ENCODE assay signal across 8 cellular contexts in the genomic region with DNA sequence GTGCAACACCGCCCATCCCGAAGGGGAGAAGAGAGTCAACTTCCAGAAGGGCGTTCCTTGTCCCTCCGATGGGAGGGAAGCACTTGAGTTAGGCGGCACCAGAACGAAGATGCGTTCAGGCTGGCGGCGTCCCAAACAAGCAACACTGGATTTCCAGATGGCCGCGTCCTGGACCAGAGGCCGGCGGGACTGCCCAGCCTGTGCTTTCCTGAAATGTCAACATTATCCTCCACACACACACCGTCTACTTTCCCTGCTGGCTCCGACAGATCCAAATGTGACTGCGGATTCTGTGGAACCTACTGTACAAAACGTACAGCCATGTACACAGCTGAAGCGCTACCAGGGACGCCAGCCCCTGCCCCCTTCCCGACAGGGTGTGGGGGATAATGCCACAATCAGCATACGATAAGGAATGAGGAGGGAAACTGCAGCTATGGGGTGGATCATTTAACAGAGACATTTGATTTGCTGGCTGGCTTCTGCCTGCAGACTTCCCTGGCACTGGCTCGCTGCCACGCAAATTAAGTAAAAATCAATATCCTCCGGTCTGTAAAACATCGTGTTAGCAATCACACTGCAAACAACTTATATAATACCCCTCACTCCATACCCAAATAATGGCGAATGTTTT.
DNase-seq lines count a peak whose midpoint lies in the region; ATAC-seq and TF ChIP-seq lines count a peak whose summit lies in the region.

No MANE protein-coding gene starts in this region.

- TF ChIP-seq POLR2A in prostate gland (IDR thresholded peaks at IDR 0.05) = no peak

- H3K36me3 ChIP-seq in DOHH2 (ENCODE audit: control insufficient read depth, low read length) (no peaks in the 10 kb centered on the region), prostate gland (no peaks in the 10 kb centered on the region)

- ATAC-seq in GM21717 (IDR thresholded peaks at IDR 0.05; ENCODE audit: unreplicated experiment) = no peak
- no peak for ATAC-seq in GM21526 (IDR thresholded peaks at IDR 0.05; ENCODE audit: low FRiP score, unreplicated experiment)

- H4K20me1 ChIP-seq in DOHH2 (ENCODE audit: control insufficient read depth, insufficient read depth, low read depth, low read length) = peaks cover 6% of the 10 kb centered on the region

- H3K4me1 Mint-ChIP-seq in glutamatergic neuron (ENCODE audit: low read depth, unreplicated experiment) = peaks cover 54% of the 10 kb centered on the region

- H3K9me3 ChIP-seq in DOHH2 (ENCODE audit: control insufficient read depth, insufficient read depth, low read length) = no peaks in the 10 kb centered on the region
- H3K9me3 ChIP-seq in prostate gland = no peaks in the 10 kb centered on the region

- H3K79me2 ChIP-seq in DOHH2 (ENCODE audit: control insufficient read depth, low read length) = peaks cover 16% of the 10 kb centered on the region

- H3K4me3 ChIP-seq in DOHH2 (ENCODE audit: low read length) = peak overlapping the region; percentile 65
- no peak overlapping the region for H3K4me3 ChIP-seq in prostate gland

- intact Hi-C loops in prostate gland (cut with DNase I) = no loop called here

- H3K4me1 ChIP-seq in DOHH2 (ENCODE audit: control insufficient read depth, low read length) (peaks cover 39% of the 10 kb centered on the region), prostate gland (replicated peaks) (peaks cover 20% of the 10 kb centered on the region)

- peaks cover 27% of the 10 kb centered on the region for H3K9me3 Mint-ChIP-seq in glutamatergic neuron (ENCODE audit: unreplicated experiment)

- H3K9me2 ChIP-seq in DOHH2 (replicated peaks; ENCODE audit: control insufficient read depth, low read length) = no peaks in the 10 kb centered on the region

- DNase-seq in NCI-H526 treated with DMSO at 0.1 percent for 48 hours (lab: John Stamatoyannopoulos, UW) (peak; percentile 54), glutamatergic neuron (no peak), prostate gland (ENCODE audit: low spot score) (peak; percentile 69), OCI-M1 (lab: John Stamatoyannopoulos, UW) (no peak)
- DNase-seq in stimulated activated CD4-positive, alpha-beta T cell treated with anti-CD3 and anti-CD28 coated beads, Interleukin-4, amount 100 ng/mL, for 24 hours = no peak

- no peaks in the 10 kb centered on the region for H3K27me3 ChIP-seq in DOHH2 (ENCODE audit: control insufficient read depth, low read length)
- no peaks in the 10 kb centered on the region for H3K27me3 ChIP-seq in prostate gland (replicated peaks; ENCODE audit: insufficient read depth)

- TF ChIP-seq CTCF in DOHH2 (IDR thresholded peaks at IDR 0.05; ENCODE audit: low read depth, low read length, poor library complexity, severe bottlenecking) (no peak), glutamatergic neuron (IDR thresholded peaks at IDR 0.05; ENCODE audit: partially characterized antibody, unreplicated experiment) (no peak), prostate gland (IDR thresholded peaks at IDR 0.05) (no peak)

- H3K4me3 Mint-ChIP-seq in glutamatergic neuron (ENCODE audit: unreplicated experiment) = peak overlapping the region; percentile 63

- 9% methylated on average over 26 of the region's 26 CpGs for WGBS in prostate gland

- H3K27me3 Mint-ChIP-seq in glutamatergic neuron (ENCODE audit: unreplicated experiment) = peaks cover 11% of the 10 kb centered on the region

- peak overlapping the region; percentile 83 for H3K4me2 ChIP-seq in DOHH2 (ENCODE audit: low read length)

- peaks cover 6% of the 10 kb centered on the region; the same call in 1 of the 2 replicates for H3F3A ChIP-seq in DOHH2 (ENCODE audit: control insufficient read depth, insufficient read depth)

- H3K36me3 Mint-ChIP-seq in glutamatergic neuron (ENCODE audit: unreplicated experiment) = peaks cover 7% of the 10 kb centered on the region

- H3K27ac Mint-ChIP-seq in glutamatergic neuron (ENCODE audit: unreplicated experiment) = peak overlapping the region; percentile 65

- H3K27ac ChIP-seq in DOHH2 (ENCODE audit: low read depth, low read length) = peak overlapping the region; percentile 56; the same call in 1 of the 2 replicates
- H3K27ac ChIP-seq in prostate gland = peak overlapping the region; percentile 60 to 73

Comparison
In these comparisons a context has a peak if more than half of its experiments do, and no peak if none do; other contexts are left out.
1. DNase-seq: peak in NCI-H526 treated with DMSO at 0.1 percent for 48 hours (single experiment) and prostate gland (single experiment); none in glutamatergic neuron (single experiment), stimulated activated CD4-positive, alpha-beta T cell treated with anti-CD3 and anti-CD28 coated beads, Interleukin-4, amount 100 ng/mL, for 24 hours (single experiment) and OCI-M1 (single experiment).